19 cellular contexts compared by ENCODE assay signal in genomic region chr2:36701391-36701795, GRCh38. TPM values are rescaled to one million over a fixed set of nuclear protein-coding genes. Genes with fewer than 3 reads are reported as not detected.
DNase-seq lines count a peak whose midpoint lies in the region; ATAC-seq and TF ChIP-seq lines count a peak whose summit lies in the region.
"Had no signal": no experiment of that assay in that cellular context is flagged by ENCODE, and none has a peak within 500 bp of the region (broad histone marks: within the 10 kb centered on the region; RNA-seq: fewer than 3 reads in every experiment).

No MANE protein-coding gene starts in this region.

- H3K4me3 Mint-ChIP-seq in progenitor cell of endocrine pancreas (ENCODE audit: low read depth) = no peak overlapping the region
- H3K4me3 Mint-ChIP-seq in stimulated activated naive CD8-positive, alpha-beta T cell treated with anti-CD3 and anti-CD28 coated beads, Interleukin-15, amount 100 ng/mL, for 72 hours = no peak overlapping the region
- H3K4me3 Mint-ChIP-seq: activated B cell treated with CpG ODN at 0.5 μM for 24 hours, brain, T-cell had no signal

- no peaks in the 10 kb centered on the region for H3K9me3 Mint-ChIP-seq in progenitor cell of endocrine pancreas (ENCODE audit: low read depth)
- no peaks in the 10 kb centered on the region for H3K9me3 Mint-ChIP-seq in stimulated activated naive CD8-positive, alpha-beta T cell treated with anti-CD3 and anti-CD28 coated beads, Interleukin-15, amount 100 ng/mL, for 72 hours
- H3K9me3 Mint-ChIP-seq: activated B cell treated with CpG ODN at 0.5 μM for 24 hours, brain, T-cell had no signal

- no peak for ATAC-seq in stimulated activated naive CD8-positive, alpha-beta T cell treated with anti-CD3 and anti-CD28 coated beads, Interleukin-15, amount 100 ng/mL, for 72 hours
- ATAC-seq: gastroesophageal sphincter, T-cell had no signal

- H3K9me3 ChIP-seq in adipocyte (ENCODE audit: control insufficient read depth, low read length) = no peaks in the 10 kb centered on the region
- H3K9me3 ChIP-seq: gastroesophageal sphincter had no signal

- H3K27me3 ChIP-seq in HL-60 (ENCODE audit: insufficient read depth, poor library complexity, severe bottlenecking) = no peaks in the 10 kb centered on the region
- H3K27me3 ChIP-seq in adipocyte (replicated peaks; ENCODE audit: control insufficient read depth, insufficient read depth, low read length) = no peaks in the 10 kb centered on the region
- H3K27me3 ChIP-seq: gastroesophageal sphincter had no signal

- no peak overlapping the region for H3K9ac ChIP-seq in adipocyte (ENCODE audit: low read length)

- peaks cover 29% of the 10 kb centered on the region for H3K4me1 Mint-ChIP-seq in progenitor cell of endocrine pancreas (ENCODE audit: low read depth)
- no peaks in the 10 kb centered on the region for H3K4me1 Mint-ChIP-seq in stimulated activated naive CD8-positive, alpha-beta T cell treated with anti-CD3 and anti-CD28 coated beads, Interleukin-15, amount 100 ng/mL, for 72 hours
- H3K4me1 Mint-ChIP-seq: activated B cell treated with CpG ODN at 0.5 μM for 24 hours, T-cell had no signal

- H3K4me1 ChIP-seq in adipocyte (ENCODE audit: control insufficient read depth, insufficient read depth, low read length) = peaks cover 51% of the 10 kb centered on the region

- TF ChIP-seq CTCF in HL-60 (IDR thresholded peaks at IDR 0.05; ENCODE audit: insufficient read depth, low read length) (no peak), fibroblast of pulmonary artery (IDR thresholded peaks at IDR 0.05; ENCODE audit: low read length, missing control alignments) (peak; percentile 3), progenitor cell of endocrine pancreas (IDR thresholded peaks at IDR 0.05; ENCODE audit: unreplicated experiment) (peak; percentile 55)

- H3K36me3 ChIP-seq in adipocyte (ENCODE audit: control insufficient read depth, insufficient read depth, low read length, severe bottlenecking) = no peaks in the 10 kb centered on the region
- H3K36me3 ChIP-seq: gastroesophageal sphincter had no signal

- H3K27ac Mint-ChIP-seq in progenitor cell of endocrine pancreas = peak overlapping the region; percentile 83
- no peak overlapping the region for H3K27ac Mint-ChIP-seq in stimulated activated naive CD8-positive, alpha-beta T cell treated with anti-CD3 and anti-CD28 coated beads, Interleukin-15, amount 100 ng/mL, for 72 hours
- H3K27ac Mint-ChIP-seq: activated B cell treated with CpG ODN at 0.5 μM for 24 hours, brain, T-cell had no signal

- peak overlapping the region; percentile 16 for H3K27ac ChIP-seq in HL-60 (replicated peaks)
- H3K27ac ChIP-seq: C4-2B, gastroesophageal sphincter had no signal

- no peaks in the 10 kb centered on the region for H3K36me3 Mint-ChIP-seq in progenitor cell of endocrine pancreas (ENCODE audit: insufficient read depth)
- H3K36me3 Mint-ChIP-seq: brain, T-cell had no signal

- H3K4me3 ChIP-seq in HL-60 (replicated peaks; ENCODE audit: insufficient read depth, low read length) (no peak overlapping the region), adipocyte (ENCODE audit: low read length) (no peak overlapping the region), fibroblast of pulmonary artery (replicated peaks; ENCODE audit: low read depth, low read length) (no peak overlapping the region)
- H3K4me3 ChIP-seq: gastroesophageal sphincter had no signal

- DNase-seq in HL-60 (ENCODE audit: low read depth in 1 of 2, low spot score in 1 of 2) (no peak), adipocyte (ENCODE audit: low read depth) (peak; percentile 56), fibroblast of pulmonary artery (ENCODE audit: low read depth) (no peak), progenitor cell of endocrine pancreas (ENCODE audit: low spot score, unreplicated experiment) (no peak), NCI-H187 treated with DMSO at 0.1 percent for 48 hours (lab: John Stamatoyannopoulos, UW) (no peak), activated gamma-delta T cell (lab: John Stamatoyannopoulos, UW) (no peak)
- no peak for DNase-seq in effector CD4-positive, alpha-beta T cell
- no peak for DNase-seq in stimulated activated naive CD8-positive, alpha-beta T cell treated with anti-CD3 and anti-CD28 coated beads, Interleukin-15, amount 100 ng/mL, for 72 hours
- DNase-seq: activated B cell treated with CpG ODN at 0.5 μM for 24 hours; activated effector memory CD4-positive, alpha-beta T cell treated with Interleukin-2 at 50 U/mL for 16 hours; DMS79; kidney; NCI-H510A treated with DMSO at 0.1 percent for 48 hours; posterior cingulate gyrus; T-cell had no signal

- peaks cover 2% of the 10 kb centered on the region for H3K27me3 Mint-ChIP-seq in progenitor cell of endocrine pancreas
- no peaks in the 10 kb centered on the region for H3K27me3 Mint-ChIP-seq in stimulated activated naive CD8-positive, alpha-beta T cell treated with anti-CD3 and anti-CD28 coated beads, Interleukin-15, amount 100 ng/mL, for 72 hours

RNA-seq across cellular contexts. Expression of gene VIT, which starts 4.9 kb away (rescaled TPM):
- total RNA-seq in progenitor cell of endocrine pancreas = not detected in 2 replicates
- total RNA-seq: activated B cell treated with CpG ODN at 0.5 μM for 24 hours; activated CD8-positive, alpha-beta memory T cell treated with anti-CD3 and anti-CD28 coated beads for 36 hours; kidney had no signal
